21 cellular contexts compared by ENCODE assay signal in the genomic region with DNA sequence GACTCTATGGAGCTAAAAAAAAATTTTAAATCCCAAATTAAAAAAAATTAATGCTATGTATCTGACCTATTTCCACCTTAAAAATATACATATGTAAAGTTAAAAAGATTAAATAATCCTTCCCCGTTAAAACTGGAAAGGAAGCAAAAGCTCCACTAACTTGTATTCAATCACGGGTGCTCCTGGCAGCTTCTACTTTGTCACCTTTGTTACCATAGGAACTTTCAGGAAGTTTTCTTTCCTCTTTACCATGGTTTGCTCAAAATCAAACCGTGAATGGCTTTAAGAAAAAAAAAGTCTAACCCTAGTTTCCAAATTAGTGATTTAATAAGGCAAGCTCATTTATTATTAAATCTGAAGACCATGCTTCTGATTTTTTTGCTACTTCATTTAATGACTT. TPM values are rescaled to one million over a fixed set of nuclear protein-coding genes. Genes with fewer than 3 reads are reported as not detected.
"Had no signal": no experiment of that assay in that cellular context is flagged by ENCODE, and none has a peak within 500 bp of the region (broad histone marks: within the 10 kb centered on the region; RNA-seq: fewer than 3 reads in every experiment).

No MANE protein-coding gene starts in this region.

- H3K4me3 ChIP-seq: gastrocnemius medialis, right lobe of liver, tibial nerve had no signal

- DNase-seq: activated CD4-positive, alpha-beta T cell treated with anti-CD3 and anti-CD28 coated beads for 1 hour; activated CD4-positive, alpha-beta T cell treated with anti-CD3 and anti-CD28 coated beads, Interleukin-2, amount 50 U/mL, for 4 hours; activated effector memory CD4-positive, alpha-beta T cell treated with anti-CD3 and anti-CD28 coated beads, Interleukin-2, amount 50 U/mL, for 16 hours; activated naive CD4-positive, alpha-beta T cell treated with anti-CD3 and anti-CD28 coated beads, Interleukin-2, amount 50 U/mL, for 16 hours; activated T-cell treated with anti-CD3 and anti-CD28 coated beads, Interleukin-2, amount 50 U/mL, for 72 hours; aorta; cerebellar nuclear complex; effector memory CD8-positive, alpha-beta T cell; erythroblast; gastrocnemius medialis; head of caudate nucleus; kidney glomerular epithelial cell; left ventricle myocardium superior; mesenchymal stem cell; naive thymus-derived CD8-positive, alpha-beta T cell; right lobe of liver; stimulated activated CD8-positive, alpha-beta memory T cell treated with anti-CD3 and anti-CD28 coated beads, Interleukin-4, amount 100 ng/mL, for 48 hours; stimulated activated naive CD8-positive, alpha-beta T cell treated with anti-CD3 and anti-CD28 coated beads, Interleukin-15, Interleukin-2, amounts not matched to agents 100 U/mL and 50 U/mL, for 24 hours; substantia nigra had no signal

- ATAC-seq: activated T-cell treated with anti-CD3 and anti-CD28 coated beads, Interleukin-2, amount 50 U/mL, for 72 hours; effector memory CD8-positive, alpha-beta T cell; gastrocnemius medialis; left ventricle myocardium superior; naive thymus-derived CD8-positive, alpha-beta T cell; right lobe of liver; stimulated activated naive CD8-positive, alpha-beta T cell treated with anti-CD3 and anti-CD28 coated beads, Interleukin-15, Interleukin-2, amounts not matched to agents 100 U/mL and 50 U/mL, for 24 hours had no signal

- H3K27ac ChIP-seq: gastrocnemius medialis, right lobe of liver, tibial nerve had no signal

- H3K36me3 ChIP-seq: gastrocnemius medialis, right lobe of liver, tibial nerve had no signal

- H3K9me3 ChIP-seq: gastrocnemius medialis, right lobe of liver, tibial nerve had no signal

- H3K27me3 ChIP-seq: gastrocnemius medialis, right lobe of liver, tibial nerve had no signal

RNA-seq across cellular contexts. Expression of gene SPATA17, which starts 3.7 kb away (rescaled TPM):
- total RNA-seq: activated T-cell treated with anti-CD3 and anti-CD28 coated beads, Interleukin-2, amount 50 U/mL, for 72 hours; naive thymus-derived CD8-positive, alpha-beta T cell; T-helper 1 cell treated with Interleukin-12 subunit alpha and Interleukin-12 subunit beta and Interleukin-4 antibody, amounts not matched to agents 30 ng/mL and 1 ng/mL, for 36 hours had no signal
- polyA plus RNA-seq: naive thymus-derived CD8-positive, alpha-beta T cell had no signal
